In the genomic region with DNA sequence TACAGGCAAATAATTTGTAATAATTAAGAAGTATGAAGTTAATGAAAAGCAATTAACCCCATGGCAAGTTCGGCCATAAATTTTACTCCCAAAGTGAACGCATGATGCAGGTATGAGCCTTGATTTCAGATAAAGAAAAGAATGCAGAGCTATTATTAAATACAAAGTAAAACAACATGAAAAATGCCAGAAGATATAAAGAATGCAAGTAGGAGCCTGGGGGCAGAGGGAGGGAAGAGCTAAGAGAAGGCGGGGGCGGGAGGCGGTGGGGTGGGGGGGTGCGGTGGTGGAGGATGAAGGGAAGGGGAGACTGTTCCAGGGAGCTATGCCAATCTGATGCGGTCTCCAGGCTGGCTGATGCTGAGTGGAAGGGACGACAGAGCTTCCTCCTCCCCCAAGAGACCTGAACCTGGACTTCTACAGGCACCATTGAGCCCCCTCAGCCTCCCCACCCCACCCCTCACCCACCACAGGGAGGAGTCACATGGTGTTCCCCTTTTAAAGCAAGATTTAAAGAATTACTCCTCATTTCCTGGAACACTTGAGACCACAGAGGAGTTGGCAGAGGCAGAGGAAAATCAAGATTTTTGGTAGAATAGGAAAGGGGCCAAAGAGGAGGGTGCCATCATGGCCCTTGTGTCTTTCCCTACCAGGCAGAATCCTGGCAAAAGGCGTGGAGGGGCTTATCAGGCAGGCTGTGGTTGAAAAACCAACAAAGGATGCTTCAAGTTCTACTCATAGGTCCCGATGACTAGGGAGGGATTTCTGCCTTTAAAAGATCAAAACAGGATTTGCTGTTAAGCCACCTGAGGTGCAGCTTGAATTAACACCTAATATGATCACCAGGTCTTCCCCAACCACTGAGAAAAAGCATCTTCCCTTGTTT, we compare ENCODE assay signal across 11 cellular contexts. TPM values are rescaled to one million over a fixed set of nuclear protein-coding genes. Genes with fewer than 3 reads are reported as not detected.
DNase-seq lines count a peak whose midpoint lies in the region; ATAC-seq, FAIRE-seq and TF ChIP-seq lines count a peak whose summit lies in the region.
"Had no signal": no experiment of that assay in that cellular context is flagged by ENCODE, and none has a peak within 500 bp of the region (broad histone marks: within the 10 kb centered on the region; RNA-seq: fewer than 3 reads in every experiment).

No MANE protein-coding gene starts in this region.

- H3K4me1 ChIP-seq in left lung: no peaks in the 10 kb centered on the region
- H3K4me1 ChIP-seq in transverse colon: peaks cover 0 to 11% (median 6%) of the 10 kb centered on the region in 4 donors

- intact Hi-C loops in left lung (cut with DNase I): loop anchor here in 1 of 2 donors (5.0 kb wide), 1 partner anchor 65 kb away; no protein-coding TSS in a partner anchor
- intact Hi-C loops in transverse colon (cut with DNase I; ENCODE audit: low total_unique reads): loop anchor here (10.0 kb wide), 2 partner anchors 53 to 253 kb away; no protein-coding TSS in a partner anchor

- H3K36me3 ChIP-seq in bronchial epithelial cell (ENCODE audit: control insufficient read depth, insufficient read depth, low read length): no peaks in the 10 kb centered on the region
- H3K36me3 ChIP-seq in left lung: no peaks in the 10 kb centered on the region
- H3K36me3 ChIP-seq in transverse colon: no peaks in the 10 kb centered on the region

- in situ Hi-C loops in transverse colon (cut with MboI; ENCODE audit: low pct_ligation_motif_present in 1 of 4, low pct_unique_long_range_greater_than_20kb in 1 of 4, low sequenced_read_pairs in 3 of 4): loop anchor here in 1 of 4 donors (25.0 kb wide), 2 partner anchors 270 to 470 kb away; a partner anchor contains a TSS

- TF ChIP-seq POLR2A in transverse colon (IDR thresholded peaks at IDR 0.05): no peak

- 57 to 71% methylated on average over 5 to 10 of the region's 10 CpGs for WGBS in transverse colon (ENCODE audit: low coverage in 1 of 2), 2 donors

- H3K4me3 ChIP-seq in bronchial epithelial cell (ENCODE audit: low read depth, low read length): no peak overlapping the region
- no peak overlapping the region for H3K4me3 ChIP-seq in left lung
- no peak overlapping the region for H3K4me3 ChIP-seq in transverse colon

- POLR2A ChIA-PET in GM10248 (lab: Yijun Ruan, JAX): no interaction called here

- ATAC-seq in activated naive CD4-positive, alpha-beta T cell treated with anti-CD3 and anti-CD28 coated beads, Interleukin-2, amount 50 U/mL, for 72 hours: no peak
- peak; percentile 18 for ATAC-seq in left lung
- no peak for ATAC-seq in HG03045 (IDR thresholded peaks at IDR 0.05; ENCODE audit: unreplicated experiment)

- peaks cover 0 to 6% of the 10 kb centered on the region in 2 donors for H3K36me3 Mint-ChIP-seq in activated naive CD4-positive, alpha-beta T cell treated with anti-CD3 and anti-CD28 coated beads, Interleukin-2, amount 50 U/mL, for 72 hours
- H3K36me3 Mint-ChIP-seq: activated CD4-positive, alpha-beta memory T cell treated with anti-CD3 and anti-CD28 coated beads for 36 hours; activated naive CD8-positive, alpha-beta T cell had no signal

- H3K9me3 Mint-ChIP-seq in activated naive CD4-positive, alpha-beta T cell treated with anti-CD3 and anti-CD28 coated beads, Interleukin-2, amount 50 U/mL, for 72 hours: no peaks in the 10 kb centered on the region
- H3K9me3 Mint-ChIP-seq: activated CD4-positive, alpha-beta memory T cell treated with anti-CD3 and anti-CD28 coated beads for 36 hours had no signal

- DNase-seq in activated naive CD4-positive, alpha-beta T cell treated with anti-CD3 and anti-CD28 coated beads, Interleukin-2, amount 50 U/mL, for 72 hours (ENCODE audit: low spot score in 2 of 2): no peak
- no peak for DNase-seq in activated naive CD4-positive, alpha-beta T cell treated with Interleukin-2 at 50 U/mL for 16 hours
- peak; percentile 33 for DNase-seq in bronchial epithelial cell (ENCODE audit: low read depth)
- DNase-seq in left lung: no peak
- no peak for DNase-seq in transverse colon
- DNase-seq in GM10248 (ENCODE audit: extremely low spot score): no peak
- no peak for DNase-seq in ecto neural progenitor cell (ENCODE audit: low spot score)
- DNase-seq: 8988T; activated CD4-positive, alpha-beta memory T cell treated with anti-CD3 and anti-CD28 coated beads for 36 hours had no signal

- H3K27me3 ChIP-seq in bronchial epithelial cell (ENCODE audit: control insufficient read depth, insufficient read depth, low read length) (no peaks in the 10 kb centered on the region), left lung (no peaks in the 10 kb centered on the region), transverse colon (no peaks in the 10 kb centered on the region)

- peak overlapping the region; percentile 39 to 46 for H3K27ac Mint-ChIP-seq in activated naive CD4-positive, alpha-beta T cell treated with anti-CD3 and anti-CD28 coated beads, Interleukin-2, amount 50 U/mL, for 72 hours
- H3K27ac Mint-ChIP-seq: activated CD4-positive, alpha-beta memory T cell treated with anti-CD3 and anti-CD28 coated beads for 36 hours; activated naive CD8-positive, alpha-beta T cell had no signal

- H3K9me3 ChIP-seq in left lung (no peaks in the 10 kb centered on the region), transverse colon (no peaks in the 10 kb centered on the region)

- no peak for FAIRE-seq in bronchial epithelial cell (lab: Jason Lieb, UNC)

- TF ChIP-seq CTCF in bronchial epithelial cell (IDR thresholded peaks at IDR 0.05; ENCODE audit: insufficient read depth, low read length, severe bottlenecking) (no peak), left lung (IDR thresholded peaks at IDR 0.05) (no peak), transverse colon (IDR thresholded peaks at IDR 0.05) (no peak), GM10248 (IDR thresholded peaks at IDR 0.05; ENCODE audit: control extremely low read depth, extremely low read depth, low read depth, missing control alignments) (no peak)

- H3K27ac ChIP-seq in left lung: peak overlapping the region in 1 of 2 donors; percentile 37
- H3K27ac ChIP-seq in transverse colon: peak overlapping the region; percentile 66 to 82 (median 76)

- no peak for TF ChIP-seq EP300 in transverse colon (IDR thresholded peaks at IDR 0.05; ENCODE audit: low read depth)

- CTCF ChIA-PET in GM10248 (lab: Yijun Ruan, JAX): no interaction called here

RNA-seq across cellular contexts. Expression of a gene that starts 45.4 kb away (rescaled TPM):
- 10 to 100 TPM; 14.4 to 28.6 TPM for total RNA-seq in activated naive CD4-positive, alpha-beta T cell treated with anti-CD3 and anti-CD28 coated beads, Interleukin-2, amount 50 U/mL, for 72 hours
- total RNA-seq in bronchial epithelial cell (14.2 and 16.6 TPM in 2 replicates), left lung (10 to 100 TPM; 16.0 to 18.6 TPM), transverse colon (10 to 100 TPM in 2 of 4 donors, 1 to 10 TPM in 1, under 1 TPM in 1; 0.40 to 13.2 (median 7.2) TPM)
